In genomic region chr16:85535352-85536072, GRCh38 we compare ENCODE assay signal across 1 cellular context.
TF ChIP-seq lines count a peak whose summit lies in the region.

No MANE protein-coding gene starts in this region.

TF ChIP-seq in K562, 482 proteins besides CTCF, POLR2A, EP300 and RAD21 (continued from another document and continues in another):
- peak; percentile 89 for TF ChIP-seq TOE1 (IDR thresholded peaks at IDR 0.05; ENCODE audit: borderline replicate concordance)
- TF ChIP-seq TOE1 (CRISPR knock-in tag; IDR thresholded peaks at IDR 0.05; ENCODE audit: borderline replicate concordance, low read depth) = no peak
- TF ChIP-seq SMC3 (conservative IDR thresholded peaks at IDR 0.05; ENCODE audit: insufficient read depth, low read depth, low read length) = no peak; the same call in 1 of the 2 replicates
- TF ChIP-seq CSDE1 (IDR thresholded peaks at IDR 0.05) = peak in 1 of 2 experiments; percentile 41; a peak in 1 of 4 replicates
- no peak for TF ChIP-seq ZNF277 (CRISPR knock-in tag; IDR thresholded peaks at IDR 0.05; ENCODE audit: borderline replicate concordance)
- TF ChIP-seq GTF2E2 (tag; IDR thresholded peaks at IDR 0.05) = peak; percentile 95
- no peak for TF ChIP-seq HMG20B (CRISPR knock-in tag; IDR thresholded peaks at IDR 0.05)
- TF ChIP-seq ELK3 (CRISPR knock-in tag; IDR thresholded peaks at IDR 0.05) = no peak
- TF ChIP-seq ZBTB34 (CRISPR knock-in tag; IDR thresholded peaks at IDR 0.05) = no peak
- peak; percentile 6 for TF ChIP-seq NFYB (IDR thresholded peaks at IDR 0.05; ENCODE audit: extremely low read depth, insufficient read length)
- peak; percentile 61 for TF ChIP-seq ZFP1 (CRISPR knock-in tag; IDR thresholded peaks at IDR 0.05)
- TF ChIP-seq RFX7 (CRISPR knock-in tag; IDR thresholded peaks at IDR 0.05) = no peak
- no peak for TF ChIP-seq HDAC6 (IDR thresholded peaks at IDR 0.05; ENCODE audit: low read depth, low read length)
- peak; percentile 61 for TF ChIP-seq PTTG1 (tag; IDR thresholded peaks at IDR 0.05; ENCODE audit: low read depth)
- no peak for TF ChIP-seq NR0B1 (IDR thresholded peaks at IDR 0.05; ENCODE audit: partially characterized antibody)
- peak; percentile 99 for TF ChIP-seq HDAC2 (IDR thresholded peaks at IDR 0.05)
- no peak for TF ChIP-seq CBX5 (IDR thresholded peaks at IDR 0.05; ENCODE audit: borderline replicate concordance, low read depth)
- peak; percentile 98 for TF ChIP-seq PHB2 (IDR thresholded peaks at IDR 0.05; ENCODE audit: low read depth)
- peak; percentile 85 for TF ChIP-seq MYC (IDR thresholded peaks at IDR 0.05; ENCODE audit: low read depth, low read length)
- TF ChIP-seq MYC (CRISPR knock-in tag; IDR thresholded peaks at IDR 0.05; ENCODE audit: borderline replicate concordance, low read depth) = 0 out of 2 replicates have a peak, but pooled peaks have one; percentile 6
- peak; percentile 83 for TF ChIP-seq NFRKB (IDR thresholded peaks at IDR 0.05; ENCODE audit: low read depth)
- TF ChIP-seq NCOA6 (IDR thresholded peaks at IDR 0.05) = no peak; the same call in 1 of the 2 replicates
- peak in 1 of 2 experiments; percentile 92; a peak in 2 of 4 replicates for TF ChIP-seq ZNF639 (CRISPR knock-in tag; conservative IDR thresholded peaks at IDR 0.05 in 1 of 2, IDR thresholded peaks at IDR 0.05 in 1 of 2)
- TF ChIP-seq REST (CRISPR knock-in tag; IDR thresholded peaks at IDR 0.05; ENCODE audit: low read depth) = peak; percentile 59; the same call in 1 of the 2 replicates
- no peak for TF ChIP-seq BRCA1 (IDR thresholded peaks at IDR 0.05)
- no peak for TF ChIP-seq BRCA1 (CRISPR knock-in tag; IDR thresholded peaks at IDR 0.05)
- peak; percentile 100 for TF ChIP-seq RNF2 (IDR thresholded peaks at IDR 0.05)
- peak in 1 of 2 experiments; percentile 85; a peak in 1 of 4 replicates for TF ChIP-seq BCLAF1 (IDR thresholded peaks at IDR 0.05; ENCODE audit: borderline replicate concordance in 1 of 2, control insufficient read depth in 1 of 2, low read depth in 2 of 2, low read length in 1 of 2)
- no peak for TF ChIP-seq U2AF2 (optimal IDR thresholded peaks at IDR 0.05; ENCODE audit: low read depth, low read length)
- peak; percentile 18; the same call in 1 of the 2 replicates for TF ChIP-seq ZNF740 (CRISPR knock-in tag; IDR thresholded peaks at IDR 0.05)
- no peak; a peak in 1 of 4 replicates for TF ChIP-seq ZNF740 (tag; IDR thresholded peaks at IDR 0.05)
- peak; percentile 83 for TF ChIP-seq ZNF311 (CRISPR knock-in tag; IDR thresholded peaks at IDR 0.05)
- no peak for TF ChIP-seq ZNF12 (CRISPR knock-in tag; IDR thresholded peaks at IDR 0.05)
- TF ChIP-seq HIVEP1 (CRISPR knock-in tag; IDR thresholded peaks at IDR 0.05) = peak; percentile 60; the same call in 1 of the 2 replicates
- TF ChIP-seq ATF4 (CRISPR knock-in tag; IDR thresholded peaks at IDR 0.05) = peak; percentile 46; the same call in 1 of the 2 replicates
- peak; percentile 80 for TF ChIP-seq MAX (CRISPR knock-in tag; IDR thresholded peaks at IDR 0.05)
- peak in 1 of 2 experiments; percentile 86; a peak in 1 of 4 replicates for TF ChIP-seq ETV6 (IDR thresholded peaks at IDR 0.05; ENCODE audit: borderline replicate concordance in 1 of 2, low read depth in 2 of 2, low read length in 1 of 2)
- TF ChIP-seq ETV6 (CRISPR knock-in tag; IDR thresholded peaks at IDR 0.05; ENCODE audit: borderline replicate concordance) = no peak
- TF ChIP-seq HSF4 (CRISPR knock-in tag; IDR thresholded peaks at IDR 0.05; ENCODE audit: borderline replicate concordance) = peak; percentile 78; the same call in 1 of the 2 replicates
- no peak for TF ChIP-seq POLR2AphosphoS2 (IDR thresholded peaks at IDR 0.05; ENCODE audit: low read length)
- TF ChIP-seq PML (IDR thresholded peaks at IDR 0.05; ENCODE audit: low read length) = peak; percentile 98
- TF ChIP-seq KLF1 (tag; IDR thresholded peaks at IDR 0.05) = peak; percentile 91
- peak in 1 of 2 experiments; percentile 89; a peak in 1 of 4 replicates for TF ChIP-seq MLX (CRISPR knock-in tag; conservative IDR thresholded peaks at IDR 0.05)
- TF ChIP-seq ZBTB9 (CRISPR knock-in tag; IDR thresholded peaks at IDR 0.05) = peak; percentile 74
- TF ChIP-seq MAFF (IDR thresholded peaks at IDR 0.05; ENCODE audit: low read length) = peak; percentile 54
- TF ChIP-seq TEAD2 (tag; IDR thresholded peaks at IDR 0.05) = peak; percentile 76
- no peak for TF ChIP-seq FOXA1 (IDR thresholded peaks at IDR 0.05; ENCODE audit: borderline replicate concordance)
- TF ChIP-seq GABPB2 (CRISPR knock-in tag; conservative IDR thresholded peaks at IDR 0.05) = 0 out of 2 replicates have a peak, but pooled peaks have one; percentile 51
- peak; percentile 91 for TF ChIP-seq ZNF584 (CRISPR knock-in tag; IDR thresholded peaks at IDR 0.05; ENCODE audit: low read depth)
- TF ChIP-seq KAT2B (IDR thresholded peaks at IDR 0.05; ENCODE audit: low read depth, low read length) = no peak
